In genomic region chr2:12684471-12684936, GRCh38 we compare ENCODE assay signal across 1 cellular context.
TF ChIP-seq lines count a peak whose summit lies in the region.

No MANE protein-coding gene starts in this region.

TF ChIP-seq in HepG2, 621 proteins besides CTCF, POLR2A, EP300 and RAD21 (continued from another document):
- TF ChIP-seq CREBL2 (CRISPR knock-in tag; IDR thresholded peaks at IDR 0.05; ENCODE audit: borderline replicate concordance) (no peak), ELF1 (CRISPR knock-in tag; IDR thresholded peaks at IDR 0.05) (no peak), DNMT1 (CRISPR knock-in tag; IDR thresholded peaks at IDR 0.05) (no peak), TCF7L2 (IDR thresholded peaks at IDR 0.05; ENCODE audit: low read depth, low read length) (no peak), AKNA (CRISPR knock-in tag; IDR thresholded peaks at IDR 0.05; ENCODE audit: borderline replicate concordance) (no peak)
